Comparison of ENCODE assay signal across 9 cellular contexts in the genomic region with DNA sequence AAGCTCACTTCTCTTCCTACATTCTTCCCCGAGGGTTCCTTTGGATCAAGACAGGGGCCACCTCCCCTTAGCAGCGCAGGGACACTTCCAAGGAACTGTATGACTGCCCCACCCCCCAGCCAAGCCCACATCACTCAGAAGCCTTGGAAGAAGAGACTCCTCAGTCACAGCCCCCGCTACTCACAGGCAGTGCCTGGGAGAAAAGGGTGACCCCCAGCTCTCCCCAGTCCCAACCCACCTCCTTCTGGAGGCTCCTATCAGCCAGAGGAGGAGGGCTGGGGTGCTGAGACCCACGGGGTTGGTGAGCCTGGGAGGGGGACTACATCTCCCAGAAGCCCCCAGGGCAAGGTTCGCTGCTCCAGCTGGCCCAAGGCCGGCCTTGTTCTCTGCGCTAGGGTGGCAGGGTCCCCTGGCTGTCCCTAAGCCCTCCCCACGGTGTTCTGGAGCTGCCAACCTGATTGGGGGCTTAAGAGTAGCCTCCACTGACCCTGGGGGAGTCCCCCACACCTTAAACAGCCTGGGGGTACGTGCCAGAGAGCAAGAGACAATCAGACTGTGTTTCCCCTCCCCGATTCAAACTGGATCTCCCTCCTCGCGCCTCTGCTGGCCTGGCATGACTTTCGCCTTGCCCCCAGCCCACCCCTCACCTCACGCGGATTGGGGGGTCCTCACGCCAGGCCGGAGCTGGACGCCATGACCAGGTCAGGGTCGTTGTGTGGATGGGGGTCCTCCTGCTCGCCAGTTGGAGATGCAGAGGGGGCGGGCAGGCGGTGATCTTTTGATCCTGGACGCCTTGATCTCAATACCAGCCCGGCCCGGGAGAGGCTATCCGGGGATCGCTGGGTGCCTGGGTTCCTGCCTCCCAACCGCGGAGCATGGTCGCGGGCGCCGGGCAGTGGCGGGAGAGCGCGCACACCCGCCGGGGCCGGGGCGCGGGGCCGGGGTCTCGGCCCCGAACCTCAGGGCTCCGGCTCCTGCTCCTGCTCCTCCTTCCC. TPM values are rescaled to one million over a fixed set of nuclear protein-coding genes. Genes with fewer than 3 reads are reported as not detected.
A peak's percentile ranks its signal among the peaks of the same experiment; 100 is the strongest.
DNase-seq lines count a peak whose midpoint lies in the region; ATAC-seq and TF ChIP-seq lines count a peak whose summit lies in the region.
"Had no signal": no experiment of that assay in that cellular context is flagged by ENCODE, and none has a peak within 500 bp of the region (broad histone marks: within the 10 kb centered on the region; RNA-seq: fewer than 3 reads in every experiment).

No MANE protein-coding gene starts in this region.

- TF ChIP-seq POLR2A in prostate gland (IDR thresholded peaks at IDR 0.05) (peak; percentile 50), GM18505 (IDR thresholded peaks at IDR 0.05; ENCODE audit: borderline replicate concordance, extremely low read depth, insufficient read depth, insufficient read length) (no peak)

- ATAC-seq in GM18505 (IDR thresholded peaks at IDR 0.05; ENCODE audit: unreplicated experiment) = no peak

- H3K36me3 ChIP-seq in left ventricle myocardium inferior (no peaks in the 10 kb centered on the region), prostate gland (no peaks in the 10 kb centered on the region)

- WGBS in prostate gland = under 1% methylated on average over 45 of the region's 45 CpGs

- H3K4me1 ChIP-seq in left ventricle myocardium inferior (peaks cover 94% of the 10 kb centered on the region), prostate gland (replicated peaks) (peaks cover 40% of the 10 kb centered on the region)

- H3K27me3 Mint-ChIP-seq in activated naive CD4-positive, alpha-beta T cell treated with anti-CD3 and anti-CD28 coated beads, Interleukin-2, amount 50 U/mL, for 24 hours = no peaks in the 10 kb centered on the region

- H3K4me3 ChIP-seq in left ventricle myocardium inferior (peak overlapping the region; percentile 99), prostate gland (peak overlapping the region; percentile 97)

- DNase-seq in NCI-H2081 (lab: John Stamatoyannopoulos, UW) = peak; percentile 19 to 35
- no peak for DNase-seq in NCI-H2081 treated with DMSO at 0.1 percent for 48 hours (lab: John Stamatoyannopoulos, UW)
- peak; percentile 71 for DNase-seq in NAMALWA (ENCODE audit: low spot score)
- DNase-seq in left ventricle myocardium inferior = peak; percentile 62
- no peak for DNase-seq in prostate gland (ENCODE audit: low spot score)
- no peak for DNase-seq in cerebellar nuclear complex (lab: John Stamatoyannopoulos, UW)

- H3K27ac ChIP-seq in left ventricle myocardium inferior (replicated peaks) (peak overlapping the region; percentile 96), prostate gland (peak overlapping the region; percentile 92 to 97)

- H3K9me3 ChIP-seq in left ventricle myocardium inferior (replicated peaks) = no peaks in the 10 kb centered on the region
- no peaks in the 10 kb centered on the region for H3K9me3 ChIP-seq in prostate gland

- intact Hi-C loops in left ventricle myocardium inferior (cut with micrococcal nuclease) (no loop called here), prostate gland (cut with DNase I) (loop anchor here (1.0 kb wide), 1 partner anchor 15 kb away; no protein-coding TSS in a partner anchor)

- no peaks in the 10 kb centered on the region for H3K36me3 Mint-ChIP-seq in activated naive CD4-positive, alpha-beta T cell treated with anti-CD3 and anti-CD28 coated beads, Interleukin-2, amount 50 U/mL, for 24 hours

- H3K4me3 Mint-ChIP-seq in activated naive CD4-positive, alpha-beta T cell treated with anti-CD3 and anti-CD28 coated beads, Interleukin-2, amount 50 U/mL, for 24 hours = peak overlapping the region; percentile 93

- H3K9me3 Mint-ChIP-seq in activated naive CD4-positive, alpha-beta T cell treated with anti-CD3 and anti-CD28 coated beads, Interleukin-2, amount 50 U/mL, for 24 hours = no peaks in the 10 kb centered on the region

- H3K4me1 Mint-ChIP-seq in activated naive CD4-positive, alpha-beta T cell treated with anti-CD3 and anti-CD28 coated beads, Interleukin-2, amount 50 U/mL, for 24 hours = peaks cover 57% of the 10 kb centered on the region

- peak overlapping the region; percentile 93 for H3K27ac Mint-ChIP-seq in activated naive CD4-positive, alpha-beta T cell treated with anti-CD3 and anti-CD28 coated beads, Interleukin-2, amount 50 U/mL, for 24 hours

- H3K27me3 ChIP-seq in left ventricle myocardium inferior (ENCODE audit: low read depth) (no peaks in the 10 kb centered on the region), prostate gland (replicated peaks; ENCODE audit: insufficient read depth) (no peaks in the 10 kb centered on the region)

- TF ChIP-seq CTCF in left ventricle myocardium inferior (IDR thresholded peaks at IDR 0.05; ENCODE audit: borderline replicate concordance) (no peak), prostate gland (IDR thresholded peaks at IDR 0.05) (no peak)

RNA-seq across cellular contexts. Expression of a gene that starts 0.8 kb away (rescaled TPM):
- total RNA-seq in left ventricle myocardium inferior (43.8 TPM), prostate gland (10 to 100 TPM; 46.6 to 56.8 TPM)

RNA-seq across cellular contexts. Expression of a gene that starts 31.2 kb away (rescaled TPM):
- total RNA-seq in left ventricle myocardium inferior (not detected), prostate gland (not detected)
- total RNA-seq: dermis microvascular lymphatic vessel endothelial cell had no signal

RNA-seq across cellular contexts. Expression of a gene that starts 41.2 kb away (rescaled TPM):
- total RNA-seq in left ventricle myocardium inferior = not detected
- total RNA-seq in prostate gland = under 1 TPM in 1 of 2 donors, not detected in 1; 0.17 TPM
- total RNA-seq: dermis microvascular lymphatic vessel endothelial cell had no signal

RNA-seq across cellular contexts. Expression of a gene that starts 46.7 kb away (rescaled TPM):
- total RNA-seq in left ventricle myocardium inferior (not detected), prostate gland (1 to 10 TPM in 1 of 2 donors, not detected in 1; 1.8 TPM)
- total RNA-seq: dermis microvascular lymphatic vessel endothelial cell had no signal

Comparison
In these comparisons a context has a peak if more than half of its experiments do, and no peak if none do; other contexts are left out.
1. DNase-seq: peak in NCI-H2081 (2 of 2), NAMALWA (single experiment) and left ventricle myocardium inferior (single experiment); none in NCI-H2081 treated with DMSO at 0.1 percent for 48 hours (single experiment), prostate gland (single experiment) and cerebellar nuclear complex (0 of 2).